ENCODE assay signal across 8 cellular contexts in the genomic region with DNA sequence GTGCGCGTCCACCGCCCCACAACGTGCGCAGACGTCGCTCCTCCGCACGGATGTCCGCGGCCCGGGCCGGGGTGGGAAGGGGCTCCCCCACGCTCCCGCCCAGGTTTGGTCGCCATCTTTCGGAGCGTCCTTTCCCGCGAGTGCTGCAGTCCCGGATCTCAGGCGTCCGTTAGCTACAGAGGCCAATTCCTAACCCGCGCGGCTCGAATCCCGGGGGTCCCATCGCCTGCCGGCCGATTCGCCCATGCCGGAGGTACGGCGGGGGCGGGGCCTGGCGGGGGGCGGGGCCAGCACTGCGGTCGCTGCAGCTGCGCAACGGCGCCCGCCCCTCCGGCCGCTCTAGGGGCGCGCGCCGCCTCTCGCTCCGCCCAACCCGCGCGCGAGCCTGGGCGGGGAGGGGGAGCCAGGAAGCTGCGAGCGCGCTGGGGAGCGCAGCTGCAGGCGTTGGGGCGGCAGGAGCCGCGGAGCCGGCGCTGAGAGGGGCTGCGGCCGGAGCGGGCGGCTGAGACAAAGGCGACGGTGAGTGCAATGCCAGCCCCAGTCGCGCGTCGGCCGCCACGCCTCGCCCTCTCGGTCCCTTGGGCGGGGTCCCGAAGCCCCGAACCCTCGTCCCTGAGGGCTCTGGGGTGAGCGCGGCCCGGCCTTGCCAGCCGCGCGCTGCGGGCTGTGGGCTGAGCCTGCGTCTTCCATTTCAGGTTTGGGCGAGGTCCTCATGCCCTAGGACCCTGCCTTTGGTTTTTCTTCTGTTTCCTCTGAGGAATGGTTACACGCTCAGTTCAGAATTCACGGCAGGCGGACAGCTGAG. TPM values are rescaled to one million over a fixed set of nuclear protein-coding genes. Genes with fewer than 3 reads are reported as not detected.
DNase-seq lines count a peak whose midpoint lies in the region; ATAC-seq and TF ChIP-seq lines count a peak whose summit lies in the region.

A gene with protein sequence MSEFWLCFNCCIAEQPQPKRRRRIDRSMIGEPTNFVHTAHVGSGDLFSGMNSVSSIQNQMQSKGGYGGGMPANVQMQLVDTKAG (plus strand): TSS at position 406 of the 805 bp plus-strand sequence. CDS start 95,441 bp downstream, outside the sequence.

- H3K4me1 ChIP-seq in heart right ventricle: peaks cover 0 to 60% (median 22%) of the 10 kb centered on the region in 9 donors
- peaks cover 14% of the 10 kb centered on the region for H3K4me1 ChIP-seq in upper lobe of right lung

- peak within 1 kb of the TSS; percentile 99 for H3K27ac Mint-ChIP-seq in progenitor cell of endocrine pancreas

- no peaks in the 10 kb centered on the region for H3K27me3 ChIP-seq in heart right ventricle
- no peaks in the 10 kb centered on the region for H3K27me3 ChIP-seq in upper lobe of right lung

- TF ChIP-seq POLR2A in NB4 (IDR thresholded peaks at IDR 0.05; ENCODE audit: extremely low read depth, insufficient read length): peak; percentile 94

- H3K9me3 ChIP-seq in heart right ventricle (no peaks in the 10 kb centered on the region), upper lobe of right lung (no peaks in the 10 kb centered on the region)

- ATAC-seq in heart right ventricle (peak; percentile 98 to 100 (median 99)), upper lobe of right lung (peak; percentile 99)

- WGBS in heart right ventricle, 2 donors: 0 to 1% methylated on average over 77 to 97 of the region's 97 CpGs

- peaks cover 2% of the 10 kb centered on the region for H3K36me3 Mint-ChIP-seq in progenitor cell of endocrine pancreas (ENCODE audit: insufficient read depth)

- no peak for TF ChIP-seq CTCF in GM10266 (IDR thresholded peaks at IDR 0.05; ENCODE audit: control insufficient read depth, insufficient read depth, low read depth, missing control alignments)
- no peak for TF ChIP-seq CTCF in HFF-Myc (IDR thresholded peaks at IDR 0.05; ENCODE audit: low read depth, low read length, missing control alignments)
- TF ChIP-seq CTCF in NB4 (IDR thresholded peaks at IDR 0.05; ENCODE audit: low read depth, low read length): no peak
- peak in 1 of 9 donors; percentile 3 for TF ChIP-seq CTCF in heart right ventricle (IDR thresholded peaks at IDR 0.05)
- TF ChIP-seq CTCF in progenitor cell of endocrine pancreas (IDR thresholded peaks at IDR 0.05; ENCODE audit: unreplicated experiment): no peak
- no peak for TF ChIP-seq CTCF in upper lobe of right lung (IDR thresholded peaks at IDR 0.05)

- DNase-seq in GM10266 (ENCODE audit: extremely low spot score) (peak; percentile 88), HFF-Myc (ENCODE audit: extremely low read depth, low read depth) (peak; percentile 29), NB4 (ENCODE audit: low read depth) (peak; percentile 94), SW480 (ENCODE audit: low spot score) (peak; percentile 88), amniotic epithelial cell (ENCODE audit: low read depth) (peak; percentile 70), heart right ventricle (peak; percentile 82 to 88), progenitor cell of endocrine pancreas (ENCODE audit: low spot score, unreplicated experiment) (peak; percentile 80), upper lobe of right lung (peak; percentile 93)

- H3K9me3 Mint-ChIP-seq in progenitor cell of endocrine pancreas (ENCODE audit: low read depth): no peaks in the 10 kb centered on the region

- peaks cover 13% of the 10 kb centered on the region for H3K4me1 Mint-ChIP-seq in progenitor cell of endocrine pancreas (ENCODE audit: low read depth)

- no peaks in the 10 kb centered on the region for H3K36me3 ChIP-seq in heart right ventricle
- H3K36me3 ChIP-seq in upper lobe of right lung: no peaks in the 10 kb centered on the region

- H3K4me3 Mint-ChIP-seq in progenitor cell of endocrine pancreas (ENCODE audit: low read depth): peak within 1 kb of the TSS; percentile 95

- peak within 1 kb of the TSS; percentile 21 to 98 (median 88) for H3K27ac ChIP-seq in heart right ventricle
- peak within 1 kb of the TSS; percentile 92 for H3K27ac ChIP-seq in upper lobe of right lung

- H3K4me3 ChIP-seq in HFF-Myc (replicated peaks; ENCODE audit: low read depth, low read length) (peak within 1 kb of the TSS; percentile 89), NB4 (ENCODE audit: low read depth, low read length) (peak within 1 kb of the TSS; percentile 95), heart right ventricle (peak within 1 kb of the TSS; percentile 69 to 98 (median 94)), upper lobe of right lung (peak within 1 kb of the TSS; percentile 92)

- no peaks in the 10 kb centered on the region for H3K27me3 Mint-ChIP-seq in progenitor cell of endocrine pancreas

- intact Hi-C loops in heart right ventricle (cut with DNase I) (loop anchor here in 8 of 10 donors (2.0 to 10.0 kb wide), 8 partner anchors 92 to 151 kb away; a partner anchor contains a TSS), upper lobe of right lung (cut with DNase I) (no loop called here)

RNA-seq across cellular contexts. Expression of the gene that starts here (rescaled TPM):
- total RNA-seq in heart right ventricle: 10 to 100 TPM in 9 of 10 donors, 1 to 10 TPM in 1; 9.3 to 25.8 (median 11.4) TPM
- 1 to 10 TPM; 5.4 to 7.8 TPM for polyA plus RNA-seq in heart right ventricle
- 29.3 and 32.0 TPM in 2 replicates for total RNA-seq in progenitor cell of endocrine pancreas
- 37.0 TPM for total RNA-seq in upper lobe of right lung

Comparison
In these comparisons a context has a peak if more than half of its experiments do, and no peak if none do; other contexts are left out.
1. Peak in every context shown above with its lines: DNase-seq, ATAC-seq, H3K4me3 ChIP-seq and H3K27ac ChIP-seq.
2. DNase-seq: peak in every context shown above with its lines; median percentile 94 in NB4; 93 in upper lobe of right lung; 88 in GM10266; 88 in SW480; 85 in heart right ventricle; 80 in progenitor cell of endocrine pancreas; 70 in amniotic epithelial cell; 29 in HFF-Myc.